ENCODE assay signal across 25 cellular contexts in the genomic region with DNA sequence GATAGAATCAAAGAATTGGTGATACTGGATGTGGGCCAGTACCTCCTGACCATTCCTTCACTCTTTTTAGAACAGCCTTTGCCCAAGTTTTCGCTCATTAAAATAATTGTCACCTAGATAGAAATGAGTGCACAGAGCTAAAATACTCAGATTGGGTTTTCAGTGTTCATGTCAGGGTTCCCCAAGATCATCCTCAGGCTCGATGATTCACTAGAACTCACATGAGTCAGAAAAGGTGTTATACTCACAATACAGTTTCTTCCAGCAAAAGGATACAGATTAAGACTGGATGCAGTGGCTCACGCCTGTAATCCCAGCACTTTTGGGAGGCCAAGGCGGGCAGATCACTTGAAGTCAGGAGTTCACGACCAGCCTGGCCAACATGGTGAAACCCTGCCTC. TPM values are rescaled to one million over a fixed set of nuclear protein-coding genes. Genes with fewer than 3 reads are reported as not detected.
DNase-seq lines count a peak whose midpoint lies in the region; TF ChIP-seq lines count a peak whose summit lies in the region.
"Had no signal": no experiment of that assay in that cellular context is flagged by ENCODE, and none has a peak within 500 bp of the region (broad histone marks: within the 10 kb centered on the region; RNA-seq: fewer than 3 reads in every experiment).

No MANE protein-coding gene starts in this region.

- H3K4me3 Mint-ChIP-seq in MCF 10A (ENCODE audit: unreplicated experiment) (no peak overlapping the region), immature natural killer cell (no peak overlapping the region)
- H3K4me3 Mint-ChIP-seq: activated naive CD4-positive, alpha-beta T cell treated with anti-CD3 and anti-CD28 coated beads, Interleukin-2, amount 10 ng/mL, durations not matched to agents 7 days and 5 days; CD4-positive, alpha-beta T cell; naive thymus-derived CD4-positive, alpha-beta T cell; T-helper 1 cell treated with Interleukin-12 subunit alpha and Interleukin-12 subunit beta and Interleukin-4 antibody, amounts not matched to agents 30 μg/mL and 1 μg/mL, for 36 hours had no signal

- DNase-seq in MCF 10A (ENCODE audit: unreplicated experiment), result peak; percentile 24
- DNase-seq in breast epithelium (ENCODE audit: low spot score in 2 of 2), result no peak
- DNase-seq in foreskin fibroblast, result peak; percentile 28 to 58
- DNase-seq in activated gamma-delta T cell treated with Interleukin-2 at 50 U/mL for 16 hours, result no peak
- DNase-seq in immature natural killer cell, result no peak
- no peak for DNase-seq in DMS79 treated with DMSO at 0.1 percent for 48 hours (lab: John Stamatoyannopoulos, UW)
- DNase-seq: activated naive CD4-positive, alpha-beta T cell treated with anti-CD3 and anti-CD28 coated beads, Interleukin-2, amount 10 ng/mL, durations not matched to agents 7 days and 5 days; activated T-cell treated with anti-CD3 and anti-CD28 coated beads, Interleukin-2, amount 50 U/mL, for 48 hours; brain microvascular endothelial cell; CD4-positive, alpha-beta T cell; glutamatergic neuron; kidney; naive thymus-derived CD4-positive, alpha-beta T cell; NCI-H1417 treated with DMSO at 0.1 percent for 48 hours; NCI-H2029 treated with DMSO at 0.1 percent for 48 hours; nucleus accumbens; stimulated activated CD4-positive, alpha-beta T cell treated with anti-CD3 and anti-CD28 coated beads, Interleukin-4, amount 100 ng/mL, for 24 hours; substantia nigra; trophoblast cell had no signal

- no peak overlapping the region for H3K4me3 ChIP-seq in breast epithelium
- no peak overlapping the region for H3K4me3 ChIP-seq in foreskin fibroblast (ENCODE audit: low read depth in 1 of 2, low read length in 2 of 2)
- H3K4me3 ChIP-seq in skeletal muscle tissue (ENCODE audit: low read length in 3 of 3), result no peak overlapping the region

- H3K27ac Mint-ChIP-seq in MCF 10A (ENCODE audit: low read depth, unreplicated experiment), result no peak overlapping the region
- H3K27ac Mint-ChIP-seq in immature natural killer cell, result no peak overlapping the region
- H3K27ac Mint-ChIP-seq: activated naive CD4-positive, alpha-beta T cell treated with anti-CD3 and anti-CD28 coated beads, Interleukin-2, amount 10 ng/mL, durations not matched to agents 7 days and 5 days; CD4-positive, alpha-beta T cell; T-helper 1 cell treated with Interleukin-12 subunit alpha and Interleukin-12 subunit beta and Interleukin-4 antibody, amounts not matched to agents 30 μg/mL and 1 μg/mL, for 36 hours had no signal

- H3K9me3 Mint-ChIP-seq in MCF 10A (ENCODE audit: unreplicated experiment) (no peaks in the 10 kb centered on the region), immature natural killer cell (no peaks in the 10 kb centered on the region)
- H3K9me3 Mint-ChIP-seq: activated naive CD4-positive, alpha-beta T cell treated with anti-CD3 and anti-CD28 coated beads, Interleukin-2, amount 10 ng/mL, durations not matched to agents 7 days and 5 days; CD4-positive, alpha-beta T cell had no signal

- BruUV-seq in MCF 10A (replicated peaks; lab: Mats Ljungman, UMichigan), result no TSS peak

- TF ChIP-seq POLR2A in breast epithelium (IDR thresholded peaks at IDR 0.05), result no peak

- H3K36me3 Mint-ChIP-seq in MCF 10A (ENCODE audit: insufficient read depth, unreplicated experiment) (no peaks in the 10 kb centered on the region), immature natural killer cell (peaks cover 26 to 54% (median 26%) of the 10 kb centered on the region in 3 donors)

- H3K9ac ChIP-seq in skeletal muscle tissue (ENCODE audit: low read depth in 1 of 3, low read length in 3 of 3), result no peak overlapping the region
- H3K9ac ChIP-seq: KMS-11, SK-N-SH had no signal

- H3K27ac ChIP-seq in breast epithelium, result no peak overlapping the region
- H3K27ac ChIP-seq in VCaP, result peak overlapping the region; percentile 53; the same call in 1 of the 2 replicates
- peak overlapping the region; percentile 4 for H3K27ac ChIP-seq in skeletal muscle tissue (ENCODE audit: low read depth, low read length)
- H3K27ac ChIP-seq: brain microvascular endothelial cell, HL-60, KMS-11 had no signal

- POLR2A ChIA-PET in MCF 10A (lab: Yijun Ruan, JAX), result no interaction called here

- CTCF ChIA-PET in MCF 10A (lab: Yijun Ruan, JAX), result interaction anchor here (0.6 to 2.1 kb wide), 6 partner anchors 15 to 688 kb away, joined by 3 to 12 read pairs (median 4); partner anchors contain the start of gene ERCC4

- H3K36me3 ChIP-seq in breast epithelium, result no peaks in the 10 kb centered on the region
- H3K36me3 ChIP-seq in skeletal muscle tissue (ENCODE audit: control insufficient read depth in 3 of 3, insufficient read depth in 3 of 3, low read length in 3 of 3), result peaks cover 8 to 17% (median 14%) of the 10 kb centered on the region in 3 donors

- H3K9me3 ChIP-seq in breast epithelium (no peaks in the 10 kb centered on the region), skeletal muscle tissue (ENCODE audit: control insufficient read depth in 3 of 3, low read length in 3 of 3) (no peaks in the 10 kb centered on the region)
- H3K9me3 ChIP-seq: SK-N-SH had no signal

- H3K4me1 Mint-ChIP-seq in MCF 10A (ENCODE audit: insufficient read depth, unreplicated experiment), result peaks cover 9% of the 10 kb centered on the region
- no peaks in the 10 kb centered on the region for H3K4me1 Mint-ChIP-seq in immature natural killer cell

- H3K4me1 ChIP-seq in breast epithelium (no peaks in the 10 kb centered on the region), skeletal muscle tissue (ENCODE audit: control insufficient read depth in 3 of 3, insufficient read depth in 3 of 3, low read length in 3 of 3) (peaks cover 21 to 34% (median 32%) of the 10 kb centered on the region in 3 donors)

- H3K27me3 ChIP-seq in breast epithelium (no peaks in the 10 kb centered on the region), skeletal muscle tissue (ENCODE audit: control insufficient read depth in 3 of 3, insufficient read depth in 3 of 3, low read length in 3 of 3) (no peaks in the 10 kb centered on the region)
- H3K27me3 ChIP-seq: brain microvascular endothelial cell had no signal

- H3K27me3 Mint-ChIP-seq in MCF 10A (ENCODE audit: insufficient read depth, unreplicated experiment) (no peaks in the 10 kb centered on the region), immature natural killer cell (ENCODE audit: low read depth in 3 of 3) (peaks cover 0 to 2% (median 0%) of the 10 kb centered on the region in 3 donors)
- H3K27me3 Mint-ChIP-seq: activated naive CD4-positive, alpha-beta T cell treated with anti-CD3 and anti-CD28 coated beads, Interleukin-2, amount 10 ng/mL, durations not matched to agents 7 days and 5 days; CD4-positive, alpha-beta T cell; naive thymus-derived CD4-positive, alpha-beta T cell had no signal

- TF ChIP-seq CTCF in MCF 10A (IDR thresholded peaks at IDR 0.05; ENCODE audit: unreplicated experiment) (no peak), breast epithelium (IDR thresholded peaks at IDR 0.05) (no peak), VCaP (conservative IDR thresholded peaks at IDR 0.05) (no peak), foreskin fibroblast (IDR thresholded peaks at IDR 0.05; ENCODE audit: low read depth, low read length) (no peak)

- intact Hi-C loops in MCF 10A (cut with micrococcal nuclease) (loop anchor here (5.0 kb wide), 1 partner anchor 132 kb away; the partner anchor contains the start of gene MRTFB), breast epithelium (cut with DNase I; ENCODE audit: low total_unique reads) (no loop called here)

RNA-seq across cellular contexts. Expression of gene ERCC4, which starts 19.9 kb away (rescaled TPM):
- 10.3 and 15.9 TPM in 2 replicates for total RNA-seq in MCF 10A (2022)
- 1 to 10 TPM; 4.8 to 8.3 (median 7.9) TPM for total RNA-seq in breast epithelium
- total RNA-seq in skeletal muscle tissue, result 6.8 TPM
- 10 to 100 TPM; 17.1 to 25.2 (median 21.8) TPM for polyA plus RNA-seq in immature natural killer cell

Comparison
In these comparisons a context has a peak if more than half of its experiments do, and no peak if none do; other contexts are left out.
1. DNase-seq: peak in MCF 10A (single experiment) and foreskin fibroblast (2 of 2); none in breast epithelium (0 of 2), activated gamma-delta T cell treated with Interleukin-2 at 50 U/mL for 16 hours (single experiment), immature natural killer cell (0 of 3) and DMS79 treated with DMSO at 0.1 percent for 48 hours (single experiment).
2. H3K27ac ChIP-seq: peak in VCaP (single experiment) and skeletal muscle tissue (single experiment); none in breast epithelium (0 of 2).